Comparison of ENCODE assay signal across 8 cellular contexts in the genomic region with DNA sequence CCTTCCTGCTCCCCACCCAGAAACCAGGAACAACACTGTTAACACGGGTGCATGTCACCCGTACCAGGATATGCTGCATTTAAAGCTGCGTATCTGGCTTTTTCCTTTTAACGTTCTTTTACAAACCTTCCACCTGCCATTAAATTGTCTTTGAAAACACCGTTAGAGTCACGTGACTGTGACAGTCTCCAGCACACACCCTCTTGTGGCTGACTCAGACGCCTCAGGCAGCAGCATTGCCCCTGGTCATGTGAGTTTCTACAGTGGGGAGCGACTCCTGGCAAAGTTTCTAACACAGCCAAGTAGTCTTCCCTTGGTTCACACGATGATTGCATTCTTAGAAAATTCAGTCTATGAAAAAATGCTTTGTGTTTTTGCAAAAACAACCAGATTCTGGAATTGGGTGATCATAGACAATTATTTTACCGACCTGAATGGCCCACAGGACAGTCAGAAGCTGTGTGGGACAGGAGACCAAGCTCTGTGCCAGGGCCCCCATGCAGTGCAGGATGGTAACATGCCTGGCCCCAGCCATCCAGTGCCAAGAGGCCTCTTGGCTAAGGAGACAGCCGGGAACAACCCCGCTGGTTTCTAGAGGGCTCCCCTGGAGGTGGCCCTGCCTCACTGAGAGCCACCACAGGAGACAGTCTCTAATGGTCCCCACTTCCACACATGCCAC.
DNase-seq lines count a peak whose midpoint lies in the region; ATAC-seq and TF ChIP-seq lines count a peak whose summit lies in the region.

No MANE protein-coding gene starts in this region.

- H3K27me3 ChIP-seq in CD8-positive, alpha-beta T cell (ENCODE audit: insufficient read depth, low read length), result no peaks in the 10 kb centered on the region
- H3K27me3 ChIP-seq in OCI-LY3 (ENCODE audit: low read depth, low read length) (no peaks in the 10 kb centered on the region), thyroid gland (no peaks in the 10 kb centered on the region)

- DNase-seq in CD8-positive, alpha-beta T cell, result peak in 6 of 7 experiments; percentile 16 to 49 (median 30)
- DNase-seq in GM19240 (ENCODE audit: insufficient read length, low spot score) (peak; percentile 35), astrocyte of the hippocampus (ENCODE audit: low read depth, low spot score) (peak; percentile 89), islet precursor cell (peak; percentile 89), thyroid gland (peak; percentile 87 to 88), KG1 (lab: John Stamatoyannopoulos, UW) (no peak)

- TF ChIP-seq CTCF in CD8-positive, alpha-beta T cell (IDR thresholded peaks at IDR 0.05), result no peak
- TF ChIP-seq CTCF in OCI-LY3 (IDR thresholded peaks at IDR 0.05; ENCODE audit: low read depth, low read length) (no peak), thyroid gland (IDR thresholded peaks at IDR 0.05) (peak in 4 of 6 experiments; percentile 37 to 51 (median 45))

- POLR2A ChIA-PET in CD8-positive, alpha-beta T cell (lab: Charles Lee), result no interaction called here

- H4K20me1 ChIP-seq in OCI-LY3 (ENCODE audit: insufficient read depth, low read length), result no peaks in the 10 kb centered on the region

- H3K27me3 Mint-ChIP-seq in CD8-positive, alpha-beta T cell (ENCODE audit: low read depth), result no peaks in the 10 kb centered on the region

- H3K4me3 Mint-ChIP-seq in CD8-positive, alpha-beta T cell, result peak overlapping the region; percentile 36

- H3K36me3 ChIP-seq in CD8-positive, alpha-beta T cell (ENCODE audit: insufficient read depth, low read length), result no peaks in the 10 kb centered on the region
- H3K36me3 ChIP-seq in OCI-LY3 (replicated peaks; ENCODE audit: low read depth, low read length), result no peaks in the 10 kb centered on the region
- no peaks in the 10 kb centered on the region for H3K36me3 ChIP-seq in thyroid gland

- peak overlapping the region; percentile 28 for H3K27ac Mint-ChIP-seq in CD8-positive, alpha-beta T cell

- H3K4me1 ChIP-seq in CD8-positive, alpha-beta T cell (ENCODE audit: insufficient read depth, low read length), result no peaks in the 10 kb centered on the region
- no peaks in the 10 kb centered on the region for H3K4me1 ChIP-seq in OCI-LY3 (ENCODE audit: low read length)
- peaks cover 15 to 27% of the 10 kb centered on the region in 2 donors for H3K4me1 ChIP-seq in thyroid gland

- H3K36me3 Mint-ChIP-seq in CD8-positive, alpha-beta T cell, result peaks cover 15% of the 10 kb centered on the region

- peak; percentile 66 for ATAC-seq in CD8-positive, alpha-beta T cell
- no peak for ATAC-seq in GM21619 (IDR thresholded peaks at IDR 0.05; ENCODE audit: unreplicated experiment)

- intact Hi-C loops in CD8-positive, alpha-beta T cell (cut with DNase I, micrococcal nuclease), result no loop called here
- intact Hi-C loops in thyroid gland (cut with DNase I), result no loop called here

- peaks cover 7% of the 10 kb centered on the region for H3K4me1 Mint-ChIP-seq in CD8-positive, alpha-beta T cell (ENCODE audit: low read depth)

- H3K9me3 ChIP-seq in CD8-positive, alpha-beta T cell (ENCODE audit: low read length), result no peaks in the 10 kb centered on the region
- H3K9me3 ChIP-seq in OCI-LY3 (ENCODE audit: insufficient read depth, low read length) (no peaks in the 10 kb centered on the region), thyroid gland (no peaks in the 10 kb centered on the region)

- WGBS in thyroid gland, 2 donors, result 17 to 21% methylated on average over 10 to 11 of the region's 12 CpGs

- peak overlapping the region; percentile 48; the same call in 1 of the 2 replicates for H3K4me2 ChIP-seq in OCI-LY3 (ENCODE audit: low read length)

- no peaks in the 10 kb centered on the region for H3K9me3 Mint-ChIP-seq in CD8-positive, alpha-beta T cell

- CTCF ChIA-PET in CD8-positive, alpha-beta T cell (lab: Charles Lee), result no interaction called here

- no peak overlapping the region for H3K9ac ChIP-seq in OCI-LY3 (ENCODE audit: low read length)

- no peak overlapping the region for H3K27ac ChIP-seq in CD8-positive, alpha-beta T cell (ENCODE audit: low read depth, low read length)
- H3K27ac ChIP-seq in OCI-LY3 (ENCODE audit: low read length) (no peak overlapping the region), thyroid gland (peak overlapping the region; percentile 71 to 87 (median 85))

- H3K4me3 ChIP-seq in CD8-positive, alpha-beta T cell (ENCODE audit: low read depth, low read length), result no peak overlapping the region
- no peak overlapping the region for H3K4me3 ChIP-seq in OCI-LY3 (ENCODE audit: low read length)
- H3K4me3 ChIP-seq in thyroid gland (replicated peaks in 1 of 3), result no peak overlapping the region

- TF ChIP-seq POLR2A in thyroid gland (IDR thresholded peaks at IDR 0.05), result no peak

- H2AFZ ChIP-seq in OCI-LY3 (ENCODE audit: low read depth, low read length), result no peak overlapping the region

- no peaks in the 10 kb centered on the region for H3K79me2 ChIP-seq in OCI-LY3 (ENCODE audit: low read length)

Comparison
In these comparisons a context has a peak if more than half of its experiments do, and no peak if none do; other contexts are left out.
1. H3K27ac ChIP-seq: peak in thyroid gland (3 of 3); none in CD8-positive, alpha-beta T cell (single experiment) and OCI-LY3 (single experiment).
2. CTCF ChIP-seq: peak in thyroid gland (4 of 6); none in CD8-positive, alpha-beta T cell (single experiment) and OCI-LY3 (single experiment).